ENCODE assay signal across 1 cellular context in genomic region chr6:156876302-156876701, GRCh38.
TF ChIP-seq lines count a peak whose summit lies in the region.

No MANE protein-coding gene starts in this region.

TF ChIP-seq in PFSK-1, 5 proteins besides CTCF, POLR2A, EP300 and RAD21 (continued from another document):
- no peak for TF ChIP-seq REST (IDR thresholded peaks at IDR 0.05; ENCODE audit: insufficient read depth in 1 of 2, low read depth in 2 of 2, low read length in 2 of 2)
